Comparison of ENCODE assay signal across 1 cellular context in genomic region chr17:74773871-74774286, GRCh38.
TF ChIP-seq lines count a peak whose summit lies in the region.

No MANE protein-coding gene starts in this region.

TF ChIP-seq in IMR-90, 13 proteins besides CTCF, POLR2A, EP300 and RAD21:
- TF ChIP-seq BHLHE40 (IDR thresholded peaks at IDR 0.05; ENCODE audit: low read depth, low read length) (no peak), USF2 (IDR thresholded peaks at IDR 0.05; ENCODE audit: low read depth, low read length) (no peak), RFX5 (IDR thresholded peaks at IDR 0.05; ENCODE audit: low read depth, low read length) (no peak), FOS (IDR thresholded peaks at IDR 0.05; ENCODE audit: low read depth, low read length) (no peak), MXI1 (IDR thresholded peaks at IDR 0.05; ENCODE audit: borderline replicate concordance, low read depth, low read length) (no peak), MAFK (IDR thresholded peaks at IDR 0.05; ENCODE audit: low read depth, low read length) (no peak), RCOR1 (IDR thresholded peaks at IDR 0.05; ENCODE audit: insufficient replicate concordance, low read length) (no peak), NFE2L2 (IDR thresholded peaks at IDR 0.05; ENCODE audit: low read depth, low read length) (no peak), MAZ (IDR thresholded peaks at IDR 0.05; ENCODE audit: borderline replicate concordance, low read depth, low read length) (no peak), CHD1 (IDR thresholded peaks at IDR 0.05; ENCODE audit: low read depth, low read length) (no peak), SMC3 (IDR thresholded peaks at IDR 0.05; ENCODE audit: low read depth, low read length) (no peak), CEBPB (IDR thresholded peaks at IDR 0.05; ENCODE audit: low read depth, low read length) (no peak), ELK1 (IDR thresholded peaks at IDR 0.05; ENCODE audit: borderline replicate concordance, low read depth, low read length) (no peak)
